ENCODE assay signal across 18 cellular contexts in genomic region chr1:220976390-220976789, GRCh38.
A peak's percentile ranks its signal among the peaks of the same experiment; 100 is the strongest.
DNase-seq lines count a peak whose midpoint lies in the region; ATAC-seq, FAIRE-seq and TF ChIP-seq lines count a peak whose summit lies in the region.
"Had no signal": no experiment of that assay in that cellular context is flagged by ENCODE, and none has a peak within 500 bp of the region (broad histone marks: within the 10 kb centered on the region; RNA-seq: fewer than 3 reads in every experiment).

No MANE protein-coding gene starts in this region.

- in situ Hi-C loops in IMR-90 (cut with MboI; ENCODE audit: low sequenced_read_pairs) = no loop called here

- H3K18ac ChIP-seq in IMR-90 (ENCODE audit: low read depth, low read length) = no peak overlapping the region

- H2BK5ac ChIP-seq in IMR-90 (ENCODE audit: low read depth, low read length, poor library complexity, severe bottlenecking) = no peak overlapping the region

- H3K36me3 ChIP-seq in IMR-90 (ENCODE audit: control insufficient read depth, insufficient read depth, low read length) = no peaks in the 10 kb centered on the region
- no peaks in the 10 kb centered on the region for H3K36me3 ChIP-seq in bronchial epithelial cell (ENCODE audit: control insufficient read depth, insufficient read depth, low read length)

- no peak overlapping the region for H4K8ac ChIP-seq in IMR-90 (ENCODE audit: low read depth in 2 of 2, low read length in 2 of 2)

- no TSS peak for BruUV-seq in IMR-90 (replicated peaks; lab: Mats Ljungman, UMichigan)

- H3K27ac ChIP-seq in IMR-90 (ENCODE audit: insufficient read depth, low read length) = no peak overlapping the region

- no peaks in the 10 kb centered on the region for H3K9me3 Mint-ChIP-seq in activated CD4-positive, alpha-beta memory T cell treated with anti-CD3 and anti-CD28 coated beads, Interleukin-2, amount 10 ng/mL, durations not matched to agents 7 days and 5 days

- no peak for TF ChIP-seq POLR2A in IMR-90 (IDR thresholded peaks at IDR 0.05; ENCODE audit: low read depth, low read length)

- no peak overlapping the region for H2BK20ac ChIP-seq in IMR-90 (ENCODE audit: low read depth, low read length)

- H4K20me1 ChIP-seq in IMR-90 (ENCODE audit: insufficient read depth, low read length) = no peaks in the 10 kb centered on the region

- intact Hi-C loops in IMR-90 (cut with micrococcal nuclease) = no loop called here

- H3K23ac ChIP-seq in IMR-90 (ENCODE audit: low read depth, low read length) = no peak overlapping the region

- FAIRE-seq in RCC 7860 (lab: Jason Lieb, UNC) = peak; percentile 31
- FAIRE-seq in bronchial epithelial cell (lab: Jason Lieb, UNC) = no peak
- FAIRE-seq: GM12891, GM18507, H1 had no signal

- H2BK120ac ChIP-seq in IMR-90 (ENCODE audit: low read depth, low read length) = no peak overlapping the region

- CTCF ChIA-PET in IMR-90 (lab: Yijun Ruan, JAX) = interaction anchor here (0.5 to 1.1 kb wide), 3 partner anchors 16 to 769 kb away, joined by 3 read pairs; no protein-coding TSS in a partner anchor
- CTCF ChIA-PET in activated CD4-positive, alpha-beta memory T cell treated with anti-CD3 and anti-CD28 coated beads, Interleukin-2, amount 10 ng/mL, durations not matched to agents 7 days and 5 days (lab: Charles Lee) = no interaction called here

- POLR2A ChIA-PET in IMR-90 (lab: Charles Lee; ENCODE audit: unreplicated experiment) = interaction anchor here (0.6 kb wide), 1 partner anchor 121 kb away, joined by 3 read pairs; no protein-coding TSS in a partner anchor
- POLR2A ChIA-PET in activated CD4-positive, alpha-beta memory T cell treated with anti-CD3 and anti-CD28 coated beads, Interleukin-2, amount 10 ng/mL, durations not matched to agents 7 days and 5 days (lab: Charles Lee) = no interaction called here

- H3K4me2 ChIP-seq in IMR-90 (ENCODE audit: low read depth, low read length) = no peak overlapping the region

- H3K4me3 ChIP-seq in IMR-90 (ENCODE audit: insufficient read depth, low read depth, low read length) (no peak overlapping the region), bronchial epithelial cell (ENCODE audit: low read depth, low read length) (no peak overlapping the region)

- H3K27ac Mint-ChIP-seq in activated CD4-positive, alpha-beta memory T cell treated with anti-CD3 and anti-CD28 coated beads, Interleukin-2, amount 10 ng/mL, durations not matched to agents 7 days and 5 days = no peak overlapping the region
- H3K27ac Mint-ChIP-seq: CD4-positive, alpha-beta memory T cell had no signal

- H3K27me3 Mint-ChIP-seq in activated CD4-positive, alpha-beta memory T cell treated with anti-CD3 and anti-CD28 coated beads, Interleukin-2, amount 10 ng/mL, durations not matched to agents 7 days and 5 days = no peaks in the 10 kb centered on the region
- H3K27me3 Mint-ChIP-seq: CD4-positive, alpha-beta memory T cell had no signal

- no peak overlapping the region for H3K14ac ChIP-seq in IMR-90 (replicated peaks; ENCODE audit: low read depth, low read length)

- H3K4me3 Mint-ChIP-seq in activated CD4-positive, alpha-beta memory T cell treated with anti-CD3 and anti-CD28 coated beads, Interleukin-2, amount 10 ng/mL, durations not matched to agents 7 days and 5 days = no peak overlapping the region
- H3K4me3 Mint-ChIP-seq: CD4-positive, alpha-beta memory T cell had no signal

- H3K56ac ChIP-seq in IMR-90 (ENCODE audit: extremely low read depth, insufficient read depth, low read length) = no peak overlapping the region

- 0 out of 2 replicates have a peak, but pooled peaks cover 3% of the 10 kb centered on the region for H3K9me1 ChIP-seq in IMR-90 (ENCODE audit: insufficient read depth, low read length)

- no peaks in the 10 kb centered on the region for H3K9me3 ChIP-seq in IMR-90 (ENCODE audit: control insufficient read depth, insufficient read depth, low read length)

- H3K4me1 Mint-ChIP-seq in activated CD4-positive, alpha-beta memory T cell treated with anti-CD3 and anti-CD28 coated beads, Interleukin-2, amount 10 ng/mL, durations not matched to agents 7 days and 5 days = no peaks in the 10 kb centered on the region
- H3K4me1 Mint-ChIP-seq: CD4-positive, alpha-beta memory T cell had no signal

- H3K27me3 ChIP-seq in IMR-90 (ENCODE audit: control insufficient read depth, insufficient read depth, low read length) (no peaks in the 10 kb centered on the region), bronchial epithelial cell (ENCODE audit: control insufficient read depth, insufficient read depth, low read length) (no peaks in the 10 kb centered on the region)

- no peaks in the 10 kb centered on the region for H3K36me3 Mint-ChIP-seq in activated CD4-positive, alpha-beta memory T cell treated with anti-CD3 and anti-CD28 coated beads, Interleukin-2, amount 10 ng/mL, durations not matched to agents 7 days and 5 days (ENCODE audit: low read depth)
- H3K36me3 Mint-ChIP-seq: CD4-positive, alpha-beta memory T cell had no signal

- no CpG with 5 or more reads among the region's 3 CpGs for WGBS in IMR-90 (ENCODE audit: extremely low coverage in 2 of 2, insufficient read length in 1 of 2), 2 experiments

- dilution Hi-C loops in IMR-90 (cut with HindIII; ENCODE audit: low sequenced_read_pairs, unreplicated experiment) = no loop called here

- H4K91ac ChIP-seq in IMR-90 (ENCODE audit: insufficient read depth, low read depth, low read length) = no peak overlapping the region

- no peak overlapping the region for H2AK5ac ChIP-seq in IMR-90 (ENCODE audit: low read depth, low read length)

- DNase-seq in IMR-90 (peak; percentile 22), RCC 7860 (ENCODE audit: low spot score) (no peak), bronchial epithelial cell (ENCODE audit: low read depth) (peak; percentile 7)
- no peak for DNase-seq in activated CD4-positive, alpha-beta memory T cell treated with anti-CD3 and anti-CD28 coated beads, Interleukin-2, amount 10 ng/mL, durations not matched to agents 7 days and 5 days
- DNase-seq in activated T-cell treated with anti-CD3 and anti-CD28 coated beads, Interleukin-2, amount 50 U/mL, for 48 hours = no peak
- DNase-seq: C1 segment of cervical spinal cord; Calu3; CD4-positive, alpha-beta memory T cell; COR-L47; DMS53; DMS79 treated with DMSO at 0.1 percent for 48 hours; GF-D8; H7; HCEC 1CT had no signal

- H3K79me1 ChIP-seq in IMR-90 (ENCODE audit: low read depth in 1 of 2, low read length in 2 of 2) = no peaks in the 10 kb centered on the region

- no peak overlapping the region for H3K9ac ChIP-seq in IMR-90 (ENCODE audit: low read depth, low read length)

- H3K4me1 ChIP-seq in IMR-90 (ENCODE audit: control insufficient read depth, insufficient read depth, low read length) = no peaks in the 10 kb centered on the region

- no peak for TF ChIP-seq RAD21 in IMR-90 (IDR thresholded peaks at IDR 0.05; ENCODE audit: low read length)

- H2AFZ ChIP-seq in IMR-90 (replicated peaks; ENCODE audit: low read length, poor library complexity) = no peak overlapping the region

- ATAC-seq in IMR-90 (ENCODE audit: low read depth) (no peak), HG03097 (IDR thresholded peaks at IDR 0.05; ENCODE audit: low FRiP score, unreplicated experiment) (no peak)

- no peak overlapping the region for H2BK15ac ChIP-seq in IMR-90 (ENCODE audit: low read depth, low read length)

- H2AK9ac ChIP-seq in IMR-90 (replicated peaks; ENCODE audit: low read depth, low read length, poor library complexity) = no peak overlapping the region

- TF ChIP-seq CTCF in IMR-90 (conservative IDR thresholded peaks at IDR 0.05; ENCODE audit: low read depth, low read length) (no peak), bronchial epithelial cell (IDR thresholded peaks at IDR 0.05; ENCODE audit: insufficient read depth, low read length, severe bottlenecking) (no peak)

- no peak overlapping the region for H3K4ac ChIP-seq in IMR-90 (ENCODE audit: low read depth, low read length)

- H4K5ac ChIP-seq in IMR-90 (ENCODE audit: low read depth, low read length) = no peak overlapping the region

TF ChIP-seq in IMR-90, 13 proteins besides CTCF, POLR2A, EP300 and RAD21:
- no peak for TF ChIP-seq RFX5 (IDR thresholded peaks at IDR 0.05; ENCODE audit: low read depth, low read length)
- TF ChIP-seq MXI1 (IDR thresholded peaks at IDR 0.05; ENCODE audit: borderline replicate concordance, low read depth, low read length) = no peak
- TF ChIP-seq, protein P1, sequence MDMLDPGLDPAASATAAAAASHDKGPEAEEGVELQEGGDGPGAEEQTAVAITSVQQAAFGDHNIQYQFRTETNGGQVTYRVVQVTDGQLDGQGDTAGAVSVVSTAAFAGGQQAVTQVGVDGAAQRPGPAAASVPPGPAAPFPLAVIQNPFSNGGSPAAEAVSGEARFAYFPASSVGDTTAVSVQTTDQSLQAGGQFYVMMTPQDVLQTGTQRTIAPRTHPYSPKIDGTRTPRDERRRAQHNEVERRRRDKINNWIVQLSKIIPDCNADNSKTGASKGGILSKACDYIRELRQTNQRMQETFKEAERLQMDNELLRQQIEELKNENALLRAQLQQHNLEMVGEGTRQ (IDR thresholded peaks at IDR 0.05; ENCODE audit: low read depth, low read length) = no peak
- no peak for TF ChIP-seq FOS (IDR thresholded peaks at IDR 0.05; ENCODE audit: low read depth, low read length)
- no peak for TF ChIP-seq SMC3 (IDR thresholded peaks at IDR 0.05; ENCODE audit: low read depth, low read length)
- no peak for TF ChIP-seq MAFK (IDR thresholded peaks at IDR 0.05; ENCODE audit: low read depth, low read length)
- TF ChIP-seq ELK1 (IDR thresholded peaks at IDR 0.05; ENCODE audit: borderline replicate concordance, low read depth, low read length) = no peak
- TF ChIP-seq NFE2L2 (IDR thresholded peaks at IDR 0.05; ENCODE audit: low read depth, low read length) = no peak
- TF ChIP-seq CEBPB (IDR thresholded peaks at IDR 0.05; ENCODE audit: low read depth, low read length) = no peak
- TF ChIP-seq MAZ (IDR thresholded peaks at IDR 0.05; ENCODE audit: borderline replicate concordance, low read depth, low read length) = no peak
- no peak for TF ChIP-seq CHD1 (IDR thresholded peaks at IDR 0.05; ENCODE audit: low read depth, low read length)

Comparison
In these comparisons a context has a peak if more than half of its experiments do, and no peak if none do; other contexts are left out.
1. DNase-seq: peak in IMR-90 (single experiment) and bronchial epithelial cell (single experiment); none in RCC 7860 (single experiment), activated CD4-positive, alpha-beta memory T cell treated with anti-CD3 and anti-CD28 coated beads, Interleukin-2, amount 10 ng/mL, durations not matched to agents 7 days and 5 days (single experiment) and activated T-cell treated with anti-CD3 and anti-CD28 coated beads, Interleukin-2, amount 50 U/mL, for 48 hours (0 of 2).